14 cellular contexts compared by ENCODE assay signal in genomic region chr11:85889676-85890579, GRCh38. TPM values are rescaled to one million over a fixed set of nuclear protein-coding genes. Genes with fewer than 3 reads are reported as not detected.
DNase-seq lines count a peak whose midpoint lies in the region; FAIRE-seq and TF ChIP-seq lines count a peak whose summit lies in the region.
"Had no signal": no experiment of that assay in that cellular context is flagged by ENCODE, and none has a peak within 500 bp of the region (broad histone marks: within the 10 kb centered on the region; RNA-seq: fewer than 3 reads in every experiment).

No MANE protein-coding gene starts in this region.

- no peak for TF ChIP-seq CTCF in H1 (IDR thresholded peaks at IDR 0.05; ENCODE audit: control extremely low read depth in 1 of 3, insufficient read depth in 1 of 3, low read depth in 1 of 3, low read length in 3 of 3)
- TF ChIP-seq CTCF in CD14-positive monocyte (IDR thresholded peaks at IDR 0.05): no peak

- no peak overlapping the region for H3K4me3 Mint-ChIP-seq in CD14-positive monocyte
- H3K4me3 Mint-ChIP-seq: activated naive CD8-positive, alpha-beta T cell treated with anti-CD3 and anti-CD28 coated beads for 36 hours; natural killer cell had no signal

- no peaks in the 10 kb centered on the region for H3K9me3 ChIP-seq in H1 (ENCODE audit: insufficient read depth in 2 of 2, low read depth in 1 of 2, low read length in 1 of 2)
- H3K9me3 ChIP-seq: transverse colon had no signal

- H2AK5ac ChIP-seq in H1 (ENCODE audit: low read depth, low read length): no peak overlapping the region

- no peak overlapping the region for H2BK120ac ChIP-seq in H1 (replicated peaks; ENCODE audit: low read depth, low read length)

- no peak overlapping the region for H2BK12ac ChIP-seq in H1 (ENCODE audit: low read depth, low read length)

- no peaks in the 10 kb centered on the region for H4K20me1 ChIP-seq in H1 (replicated peaks in 1 of 2; ENCODE audit: control insufficient read depth in 1 of 2, insufficient read depth in 2 of 2, low read length in 2 of 2)

- H3K27ac Mint-ChIP-seq in CD14-positive monocyte: peak overlapping the region in 1 of 7 donors; percentile 30
- H3K27ac Mint-ChIP-seq: activated naive CD8-positive, alpha-beta T cell treated with anti-CD3 and anti-CD28 coated beads for 36 hours; natural killer cell had no signal

- H3K4ac ChIP-seq in H1 (replicated peaks; ENCODE audit: insufficient read length, low read depth, low read length): no peak overlapping the region

- H3K56ac ChIP-seq in H1 (replicated peaks; ENCODE audit: insufficient read length, low read depth, low read length): no peak overlapping the region

- intact Hi-C loops in CD14-positive monocyte (cut with micrococcal nuclease): no loop called here

- H3K9me3 Mint-ChIP-seq in CD14-positive monocyte: no peaks in the 10 kb centered on the region
- H3K9me3 Mint-ChIP-seq: activated naive CD8-positive, alpha-beta T cell treated with anti-CD3 and anti-CD28 coated beads for 36 hours; natural killer cell had no signal

- H2BK20ac ChIP-seq in H1 (ENCODE audit: low read length): no peak overlapping the region

- TF ChIP-seq POLR2A in H1 (IDR thresholded peaks at IDR 0.05; ENCODE audit: control extremely low read depth in 1 of 2, low read depth in 2 of 2, low read length in 2 of 2): no peak

- no peaks in the 10 kb centered on the region for H3K36me3 Mint-ChIP-seq in CD14-positive monocyte
- H3K36me3 Mint-ChIP-seq: activated naive CD8-positive, alpha-beta T cell treated with anti-CD3 and anti-CD28 coated beads for 36 hours; natural killer cell had no signal

- H4K5ac ChIP-seq in H1 (ENCODE audit: insufficient read length, low read depth, low read length): no peak overlapping the region

- no peaks in the 10 kb centered on the region for H3K36me3 ChIP-seq in H1 (ENCODE audit: control insufficient read depth in 2 of 4, insufficient read depth in 4 of 4, low read length in 3 of 4)
- H3K36me3 ChIP-seq: transverse colon had no signal

- no peak overlapping the region for H4K91ac ChIP-seq in H1 (replicated peaks; ENCODE audit: insufficient read length, low read length)

- POLR2A ChIA-PET in H1 (lab: Charles Lee; ENCODE audit: partially characterized antibody): no interaction called here

- no peaks in the 10 kb centered on the region for H3K27me3 ChIP-seq in H1 (replicated peaks in 1 of 4; ENCODE audit: control insufficient read depth in 3 of 4, extremely low read depth in 1 of 4, insufficient read depth in 3 of 4, low read length in 3 of 4)
- H3K27me3 ChIP-seq: transverse colon had no signal

- no peak for FAIRE-seq in H1 (lab: Jason Lieb, UNC)

- H3K18ac ChIP-seq in H1 (ENCODE audit: extremely low read depth, low read length): no peak overlapping the region

- no peak overlapping the region for H3K4me3 ChIP-seq in H1 (ENCODE audit: extremely low read depth in 1 of 4, insufficient read depth in 2 of 4, low read depth in 3 of 4, low read length in 4 of 4)
- H3K4me3 ChIP-seq: transverse colon had no signal

- CTCF ChIA-PET in H1 (lab: Charles Lee; ENCODE audit: partially characterized antibody): interaction anchor here (0.6 to 0.7 kb wide), 3 partner anchors 10 to 763 kb away, joined by 3 read pairs; no protein-coding TSS in a partner anchor

- H3K9ac ChIP-seq in H1 (replicated peaks in 1 of 4; ENCODE audit: extremely low read depth in 1 of 4, low read depth in 3 of 4, low read length in 3 of 4): no peak overlapping the region

- H3K79me1 ChIP-seq in H1 (ENCODE audit: low read depth, low read length): no peaks in the 10 kb centered on the region

- H3K14ac ChIP-seq in H1 (ENCODE audit: insufficient read length): no peak overlapping the region

- no peaks in the 10 kb centered on the region for H3K23me2 ChIP-seq in H1 (ENCODE audit: low read depth, low read length)

- no peak overlapping the region for H4K8ac ChIP-seq in H1 (ENCODE audit: extremely low read depth, insufficient read depth, low read length)

- H3K27ac ChIP-seq in H1 (ENCODE audit: low read depth, low read length): no peak overlapping the region
- H3K27ac ChIP-seq: transverse colon had no signal

- H2BK15ac ChIP-seq in H1 (ENCODE audit: low read length): no peak overlapping the region

- H3K23ac ChIP-seq in H1 (ENCODE audit: insufficient read length): no peak overlapping the region

- H2AFZ ChIP-seq in H1 (ENCODE audit: low read length): peak overlapping the region; percentile 68; the same call in 1 of the 2 replicates

- 81% methylated on average over 8 of the region's 8 CpGs; no CpG with 5 or more reads in 1 of the 2 experiments for WGBS in H1 (ENCODE audit: extremely low coverage in 1 of 2, insufficient coverage in 1 of 2, insufficient read length in 1 of 2, insufficient replicate concordance in 2 of 2, low coverage in 1 of 2, low lambda C conversion rate in 2 of 2, missing lambda C conversion rate in 1 of 2), 2 experiments

- no peak for TF ChIP-seq EP300 in H1 (IDR thresholded peaks at IDR 0.05; ENCODE audit: borderline replicate concordance in 1 of 2, low read depth in 2 of 2, low read length in 2 of 2)

- DNase-seq in Daoy (ENCODE audit: low read depth): peak; percentile 85
- DNase-seq in NCI-H460 (ENCODE audit: extremely low read depth, low read depth): peak; percentile 11
- DNase-seq in H1 (ENCODE audit: low read depth in 1 of 2, low spot score in 2 of 2): peak in 1 of 2 experiments; percentile 17
- DNase-seq in mucosa of gallbladder (ENCODE audit: low spot score): peak; percentile 24
- no peak for DNase-seq in activated effector memory CD4-positive, alpha-beta T cell treated with Interleukin-2 at 50 U/mL for 16 hours
- no peak for DNase-seq in CD14-positive monocyte (ENCODE audit: low spot score)
- no peak for DNase-seq in NCI-H524 treated with DMSO at 0.1 percent for 48 hours (lab: John Stamatoyannopoulos, UW)
- DNase-seq in NOMO-1 treated with DMSO at 0.1 percent for 48 hours (lab: John Stamatoyannopoulos, UW; ENCODE audit: unreplicated experiment): no peak
- DNase-seq: activated naive CD8-positive, alpha-beta T cell treated with anti-CD3 and anti-CD28 coated beads for 36 hours; DMS153; foreskin melanocyte; Karpas-422; natural killer cell; transverse colon had no signal

- peaks cover 1 to 3% (median 1%) of the 10 kb centered on the region in 3 donors for H3K27me3 Mint-ChIP-seq in CD14-positive monocyte (ENCODE audit: low read depth in 3 of 3)

- H3K4me2 ChIP-seq in H1 (ENCODE audit: insufficient read depth in 1 of 2, low read depth in 2 of 2, low read length in 2 of 2): peak overlapping the region in 1 of 2 experiments; percentile 11; a peak in 1 of 4 replicates

- no peaks in the 10 kb centered on the region for H3K79me2 ChIP-seq in H1 (ENCODE audit: control insufficient read depth in 1 of 2, insufficient read depth in 2 of 2, low read length in 2 of 2)

- no peaks in the 10 kb centered on the region for H3K4me1 Mint-ChIP-seq in CD14-positive monocyte
- H3K4me1 Mint-ChIP-seq: activated naive CD8-positive, alpha-beta T cell treated with anti-CD3 and anti-CD28 coated beads for 36 hours; natural killer cell had no signal

- TF ChIP-seq RAD21 in H1 (IDR thresholded peaks at IDR 0.05 in 1 of 2, conservative IDR thresholded peaks at IDR 0.05 in 1 of 2; ENCODE audit: low read depth in 2 of 2, low read length in 2 of 2): no peak

- H2BK5ac ChIP-seq in H1 (ENCODE audit: low read depth, low read length): no peak overlapping the region

- H3K4me1 ChIP-seq in H1 (replicated peaks in 1 of 4; ENCODE audit: control insufficient read depth in 3 of 4, insufficient read depth in 4 of 4, low read length in 3 of 4): no peaks in the 10 kb centered on the region
- H3K4me1 ChIP-seq: transverse colon had no signal

TF ChIP-seq in H1, 55 proteins besides CTCF, POLR2A, EP300 and RAD21:
- TF ChIP-seq RXRA (IDR thresholded peaks at IDR 0.05; ENCODE audit: insufficient read depth, low read depth, low read length): no peak
- TF ChIP-seq ZNF274 (IDR thresholded peaks at IDR 0.05; ENCODE audit: borderline replicate concordance, extremely low read depth, low read length): no peak
- peak; percentile 59; the same call in 1 of the 2 replicates for TF ChIP-seq JUND (IDR thresholded peaks at IDR 0.05; ENCODE audit: low read length)
- peak; percentile 52; the same call in 1 of the 2 replicates for TF ChIP-seq MAFK (IDR thresholded peaks at IDR 0.05; ENCODE audit: low read depth, low read length)

RNA-seq across cellular contexts. Expression of gene CCDC83, which starts 34.7 kb away (rescaled TPM):
- not detected in 2 replicates for total RNA-seq in Daoy (2014; rRNA removed; shearing (Covaris generic))
- not detected in 2 replicates for total RNA-seq in NCI-H460 (2014; rRNA removed; shearing (Covaris generic))
- polyA plus RNA-seq in NCI-H460 (2014; cell fraction: nucleus; rRNA removed): not detected in 2 replicates
- total RNA-seq in H1 (2021; fragmentation: NEBNext Ultra II Directional; extraction: Animal tissue kit (Norgen Biotek cat#: 25700)): not detected in 2 replicates
- not detected in 2 replicates for polyA plus RNA-seq in H1 (2011; rRNA removed)
- not detected for polyA plus RNA-seq in H1 (2011; cell fraction: cytosol; rRNA removed)
- not detected for polyA plus RNA-seq in H1 (2011; cell fraction: nucleus; rRNA removed)
- not detected in 4 replicates for polyA plus RNA-seq in H1 (2012, experiment 1 of 2)
- polyA plus RNA-seq in H1 (2012, experiment 2 of 2): not detected
- polyA plus RNA-seq in H1 (2013, experiment 1 of 2): not detected
- not detected for polyA plus RNA-seq in H1 (2013, experiment 2 of 2)
- polyA minus RNA-seq in H1 (2011; rRNA and poly(A)+ RNA removed): not detected in 2 replicates
- polyA minus RNA-seq in H1 (2011; cell fraction: cytosol; rRNA and poly(A)+ RNA removed): not detected
- polyA minus RNA-seq in H1 (2011; cell fraction: nucleus; rRNA and poly(A)+ RNA removed): not detected
- not detected for total RNA-seq in mucosa of gallbladder
- polyA plus RNA-seq in CD14-positive monocyte: not detected
- total RNA-seq: activated naive CD8-positive, alpha-beta T cell treated with anti-CD3 and anti-CD28 coated beads for 36 hours; transverse colon had no signal

Comparison
In these comparisons a context has a peak if more than half of its experiments do, and no peak if none do; other contexts are left out.
1. DNase-seq: peak in Daoy (single experiment), NCI-H460 (single experiment) and mucosa of gallbladder (single experiment); none in activated effector memory CD4-positive, alpha-beta T cell treated with Interleukin-2 at 50 U/mL for 16 hours (single experiment), CD14-positive monocyte (single experiment), NCI-H524 treated with DMSO at 0.1 percent for 48 hours (single experiment) and NOMO-1 treated with DMSO at 0.1 percent for 48 hours (single experiment).